Comparison of ENCODE assay signal across 11 cellular contexts in genomic region chr3:27431116-27431515, GRCh38. TPM values are rescaled to one million over a fixed set of nuclear protein-coding genes. Genes with fewer than 3 reads are reported as not detected.
DNase-seq lines count a peak whose midpoint lies in the region; ATAC-seq and TF ChIP-seq lines count a peak whose summit lies in the region.
"Had no signal": no experiment of that assay in that cellular context is flagged by ENCODE, and none has a peak within 500 bp of the region (broad histone marks: within the 10 kb centered on the region; RNA-seq: fewer than 3 reads in every experiment).

No MANE protein-coding gene starts in this region.

- peaks cover 37% of the 10 kb centered on the region for H3K36me3 ChIP-seq in ACC112 (ENCODE audit: insufficient read depth, low read length)

- no peaks in the 10 kb centered on the region for H3K27me3 Mint-ChIP-seq in memory B cell
- no peaks in the 10 kb centered on the region for H3K27me3 Mint-ChIP-seq in activated CD4-positive, alpha-beta T cell treated with anti-CD3 and anti-CD28 coated beads, Interleukin-2, amount 10 ng/mL, durations not matched to agents 24 days and 14 days
- H3K27me3 Mint-ChIP-seq: activated T-cell treated with anti-CD3 and anti-CD28 coated beads, Interleukin-2, amount 50 U/mL, for 24 hours; CD4-positive, alpha-beta memory T cell had no signal

- peaks cover 30% of the 10 kb centered on the region for H3K4me1 ChIP-seq in ACC112 (ENCODE audit: control insufficient read depth, insufficient read depth, low read length, unreplicated experiment)
- H3K4me1 ChIP-seq: spleen had no signal

- peak overlapping the region; percentile 54 for H3K27ac ChIP-seq in ACC112 (ENCODE audit: low read depth, low read length)
- H3K27ac ChIP-seq: spleen had no signal

- H3K4me3 ChIP-seq in ACC112 (ENCODE audit: low read depth, low read length): no peak overlapping the region
- H3K4me3 ChIP-seq: spleen had no signal

- H3K4me3 Mint-ChIP-seq in memory B cell: no peak overlapping the region
- H3K4me3 Mint-ChIP-seq in activated CD4-positive, alpha-beta T cell treated with anti-CD3 and anti-CD28 coated beads, Interleukin-2, amount 10 ng/mL, durations not matched to agents 24 days and 14 days: no peak overlapping the region
- H3K4me3 Mint-ChIP-seq: activated T-cell treated with anti-CD3 and anti-CD28 coated beads, Interleukin-2, amount 50 U/mL, for 24 hours; CD4-positive, alpha-beta memory T cell had no signal

- H3K9me3 Mint-ChIP-seq in memory B cell: no peaks in the 10 kb centered on the region
- peaks cover 3% of the 10 kb centered on the region for H3K9me3 Mint-ChIP-seq in activated CD4-positive, alpha-beta T cell treated with anti-CD3 and anti-CD28 coated beads, Interleukin-2, amount 10 ng/mL, durations not matched to agents 24 days and 14 days
- H3K9me3 Mint-ChIP-seq: activated T-cell treated with anti-CD3 and anti-CD28 coated beads, Interleukin-2, amount 50 U/mL, for 24 hours had no signal

- peaks cover 34% of the 10 kb centered on the region for H3K36me3 Mint-ChIP-seq in memory B cell
- H3K36me3 Mint-ChIP-seq in activated CD4-positive, alpha-beta T cell treated with anti-CD3 and anti-CD28 coated beads, Interleukin-2, amount 10 ng/mL, durations not matched to agents 24 days and 14 days (ENCODE audit: low read depth): peaks cover 64% of the 10 kb centered on the region

- H2AFZ ChIP-seq in ACC112 (ENCODE audit: low read length, unreplicated experiment): no peak overlapping the region

- no peak for ATAC-seq in memory B cell (ENCODE audit: low read depth)
- ATAC-seq in HG02798 (IDR thresholded peaks at IDR 0.05; ENCODE audit: poor library complexity, unreplicated experiment): no peak

- no peaks in the 10 kb centered on the region for H3K4me1 Mint-ChIP-seq in memory B cell
- peaks cover 5% of the 10 kb centered on the region for H3K4me1 Mint-ChIP-seq in activated CD4-positive, alpha-beta T cell treated with anti-CD3 and anti-CD28 coated beads, Interleukin-2, amount 10 ng/mL, durations not matched to agents 24 days and 14 days

- TF ChIP-seq EP300 in Ishikawa (IDR thresholded peaks at IDR 0.05; ENCODE audit: borderline replicate concordance): no peak; the same call in 1 of the 2 replicates

- DNase-seq in dermis microvascular lymphatic vessel endothelial cell (ENCODE audit: low read depth in 2 of 2) (peak; percentile 6 to 90), memory B cell (ENCODE audit: low spot score in 2 of 2) (no peak), NCI-H146 treated with DMSO at 0.1 percent for 48 hours (lab: John Stamatoyannopoulos, UW; ENCODE audit: unreplicated experiment) (no peak), DMS53 (lab: John Stamatoyannopoulos, UW) (no peak)
- DNase-seq in activated CD4-positive, alpha-beta T cell treated with anti-CD3 and anti-CD28 coated beads, Interleukin-2, amount 10 ng/mL, durations not matched to agents 24 days and 14 days: no peak
- DNase-seq: activated T-cell treated with anti-CD3 and anti-CD28 coated beads, Interleukin-2, amount 50 U/mL, for 24 hours; CD4-positive, alpha-beta memory T cell; spleen had no signal

- no peaks in the 10 kb centered on the region for H3K27me3 ChIP-seq in ACC112 (ENCODE audit: insufficient read depth, low read length)
- H3K27me3 ChIP-seq: spleen had no signal

- H3K79me2 ChIP-seq in ACC112 (ENCODE audit: control insufficient read depth, insufficient read depth, low read length, unreplicated experiment): peaks cover 3% of the 10 kb centered on the region

- intact Hi-C loops in activated CD4-positive, alpha-beta T cell treated with anti-CD3 and anti-CD28 coated beads, Interleukin-2, amount 10 ng/mL, durations not matched to agents 24 days and 14 days (cut with micrococcal nuclease): no loop called here

- H3K27ac Mint-ChIP-seq in memory B cell: peak overlapping the region; percentile 54
- no peak overlapping the region for H3K27ac Mint-ChIP-seq in activated CD4-positive, alpha-beta T cell treated with anti-CD3 and anti-CD28 coated beads, Interleukin-2, amount 10 ng/mL, durations not matched to agents 24 days and 14 days
- H3K27ac Mint-ChIP-seq: activated T-cell treated with anti-CD3 and anti-CD28 coated beads, Interleukin-2, amount 50 U/mL, for 24 hours; CD4-positive, alpha-beta memory T cell had no signal

- no peak for TF ChIP-seq RAD21 in Ishikawa (IDR thresholded peaks at IDR 0.05; ENCODE audit: low read depth)

TF ChIP-seq in Ishikawa, 13 proteins besides CTCF, POLR2A, EP300 and RAD21:
- TF ChIP-seq USF1 (IDR thresholded peaks at IDR 0.05): no peak
- peak; percentile 75 for TF ChIP-seq TEAD4 (IDR thresholded peaks at IDR 0.05)
- TF ChIP-seq NFIC (IDR thresholded peaks at IDR 0.05): peak; percentile 64

RNA-seq across cellular contexts. Expression of gene SLC4A7, which starts 53.1 kb away (rescaled TPM):
- total RNA-seq in dermis microvascular lymphatic vessel endothelial cell: 35.8 and 48.0 TPM in 2 replicates
- total RNA-seq in activated CD4-positive, alpha-beta T cell treated with anti-CD3 and anti-CD28 coated beads, Interleukin-2, amount 10 ng/mL, durations not matched to agents 24 days and 14 days: 65.8 and 69.0 TPM in 2 replicates

Comparison
In these comparisons a context has a peak if more than half of its experiments do, and no peak if none do; other contexts are left out.
1. DNase-seq: peak in dermis microvascular lymphatic vessel endothelial cell (2 of 2); none in memory B cell (0 of 2), NCI-H146 treated with DMSO at 0.1 percent for 48 hours (single experiment), DMS53 (single experiment) and activated CD4-positive, alpha-beta T cell treated with anti-CD3 and anti-CD28 coated beads, Interleukin-2, amount 10 ng/mL, durations not matched to agents 24 days and 14 days (single experiment).